1 cellular context compared by ENCODE assay signal in genomic region chr19:10562609-10563008, GRCh38.
TF ChIP-seq lines count a peak whose summit lies in the region.

No MANE protein-coding gene starts in this region.

TF ChIP-seq in GM12878, 131 proteins besides CTCF, POLR2A, EP300 and RAD21:
- TF ChIP-seq BACH1 (IDR thresholded peaks at IDR 0.05; ENCODE audit: borderline replicate concordance) (no peak), SPI1 (IDR thresholded peaks at IDR 0.05; ENCODE audit: borderline replicate concordance, insufficient read depth, low read depth, low read length) (no peak), ZNF217 (IDR thresholded peaks at IDR 0.05) (no peak), ATF3 (IDR thresholded peaks at IDR 0.05; ENCODE audit: borderline replicate concordance, extremely low read depth, low read depth, low read length) (no peak), ZNF24 (IDR thresholded peaks at IDR 0.05) (no peak), BCLAF1 (IDR thresholded peaks at IDR 0.05) (no peak)
- TF ChIP-seq, protein P1, sequence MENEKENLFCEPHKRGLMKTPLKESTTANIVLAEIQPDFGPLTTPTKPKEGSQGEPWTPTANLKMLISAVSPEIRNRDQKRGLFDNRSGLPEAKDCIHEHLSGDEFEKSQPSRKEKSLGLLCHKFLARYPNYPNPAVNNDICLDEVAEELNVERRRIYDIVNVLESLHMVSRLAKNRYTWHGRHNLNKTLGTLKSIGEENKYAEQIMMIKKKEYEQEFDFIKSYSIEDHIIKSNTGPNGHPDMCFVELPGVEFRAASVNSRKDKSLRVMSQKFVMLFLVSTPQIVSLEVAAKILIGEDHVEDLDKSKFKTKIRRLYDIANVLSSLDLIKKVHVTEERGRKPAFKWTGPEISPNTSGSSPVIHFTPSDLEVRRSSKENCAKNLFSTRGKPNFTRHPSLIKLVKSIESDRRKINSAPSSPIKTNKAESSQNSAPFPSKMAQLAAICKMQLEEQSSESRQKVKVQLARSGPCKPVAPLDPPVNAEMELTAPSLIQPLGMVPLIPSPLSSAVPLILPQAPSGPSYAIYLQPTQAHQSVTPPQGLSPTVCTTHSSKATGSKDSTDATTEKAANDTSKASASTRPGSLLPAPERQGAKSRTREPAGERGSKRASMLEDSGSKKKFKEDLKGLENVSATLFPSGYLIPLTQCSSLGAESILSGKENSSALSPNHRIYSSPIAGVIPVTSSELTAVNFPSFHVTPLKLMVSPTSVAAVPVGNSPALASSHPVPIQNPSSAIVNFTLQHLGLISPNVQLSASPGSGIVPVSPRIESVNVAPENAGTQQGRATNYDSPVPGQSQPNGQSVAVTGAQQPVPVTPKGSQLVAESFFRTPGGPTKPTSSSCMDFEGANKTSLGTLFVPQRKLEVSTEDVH (IDR thresholded peaks at IDR 0.05; ENCODE audit: low read depth, partially characterized antibody): no peak
